ENCODE assay signal across 8 cellular contexts in the genomic region with DNA sequence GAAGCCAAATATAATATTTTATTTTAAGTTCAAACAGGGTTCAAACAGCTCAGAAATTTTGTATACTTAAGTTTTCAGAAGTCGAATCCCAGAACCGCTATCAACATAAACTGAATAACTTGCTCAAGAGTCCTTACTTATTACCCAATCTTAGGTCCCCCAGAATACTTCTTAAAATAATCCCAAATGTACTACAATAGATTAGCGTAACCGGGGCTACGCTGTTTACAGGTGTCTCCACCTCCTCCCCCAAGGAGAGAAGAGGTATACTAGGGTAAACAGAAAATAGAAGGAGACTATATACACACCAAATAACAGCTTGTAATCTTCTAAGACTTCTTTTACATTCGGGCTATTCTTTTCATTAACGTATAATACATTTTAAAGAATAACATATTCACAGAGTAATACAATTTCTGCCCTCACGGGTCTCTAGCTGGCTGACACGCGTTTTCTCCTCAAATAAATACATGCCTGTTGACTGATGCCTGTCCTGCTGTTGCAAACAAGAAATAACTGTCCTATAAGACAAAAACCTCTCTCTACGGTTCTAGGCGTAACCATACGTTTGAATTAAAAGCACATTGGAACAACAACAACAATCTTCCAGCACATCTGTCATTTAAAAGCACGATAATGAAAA. TPM values are rescaled to one million over a fixed set of nuclear protein-coding genes. Genes with fewer than 3 reads are reported as not detected.
A peak's percentile ranks its signal among the peaks of the same experiment; 100 is the strongest.
DNase-seq lines count a peak whose midpoint lies in the region; ATAC-seq, FAIRE-seq and TF ChIP-seq lines count a peak whose summit lies in the region.

No MANE protein-coding gene starts in this region.

- 0 out of 2 replicates have a peak overlapping the region, but pooled peaks have one; percentile 10 for H2AFZ ChIP-seq in H1 (ENCODE audit: low read length)

- no peak overlapping the region for H2BK15ac ChIP-seq in H1 (ENCODE audit: low read length)

- H4K8ac ChIP-seq in H1 (ENCODE audit: extremely low read depth, insufficient read depth, low read length), result no peak overlapping the region

- no peak overlapping the region for H3K18ac ChIP-seq in H1 (ENCODE audit: extremely low read depth, low read length)

- no peak overlapping the region for H3K4ac ChIP-seq in H1 (replicated peaks; ENCODE audit: insufficient read length, low read depth, low read length)

- POLR2A ChIA-PET in H1 (lab: Charles Lee; ENCODE audit: partially characterized antibody), result interaction anchor here (1.0 kb wide), 1 partner anchor 42 kb away, joined by 3 read pairs; no protein-coding TSS in a partner anchor

- H3K4me1 Mint-ChIP-seq in natural killer cell, result peaks cover 41 to 43% of the 10 kb centered on the region in 2 donors

- H3K9me3 ChIP-seq in cardiac muscle cell (ENCODE audit: low read depth), result no peaks in the 10 kb centered on the region
- no peaks in the 10 kb centered on the region for H3K9me3 ChIP-seq in H1 (ENCODE audit: insufficient read depth in 2 of 2, low read depth in 1 of 2, low read length in 1 of 2)

- H3K4me1 ChIP-seq in cardiac muscle cell (ENCODE audit: low read depth) (no peaks in the 10 kb centered on the region), H1 (replicated peaks in 1 of 4; ENCODE audit: control insufficient read depth in 3 of 4, insufficient read depth in 4 of 4, low read length in 3 of 4) (no peaks in the 10 kb centered on the region; a peak in 2 of 7 replicates)

- peak overlapping the region; percentile 96 for H3K4me3 Mint-ChIP-seq in natural killer cell

- H3K27ac ChIP-seq in cardiac muscle cell, result peak overlapping the region; percentile 92
- H3K27ac ChIP-seq in H1 (ENCODE audit: low read depth, low read length), result no peak overlapping the region

- H3K23ac ChIP-seq in H1 (ENCODE audit: insufficient read length), result no peak overlapping the region

- H2BK120ac ChIP-seq in H1 (replicated peaks; ENCODE audit: low read depth, low read length), result no peak overlapping the region

- peak overlapping the region; percentile 66 to 81 for H3K4me2 ChIP-seq in H1 (ENCODE audit: insufficient read depth in 1 of 2, low read depth in 2 of 2, low read length in 2 of 2)

- H3K4me3 ChIP-seq in cardiac muscle cell, result peak overlapping the region; percentile 89
- H3K4me3 ChIP-seq in H1 (ENCODE audit: extremely low read depth in 1 of 4, insufficient read depth in 2 of 4, low read depth in 3 of 4, low read length in 4 of 4), result peak overlapping the region; percentile 59 to 98 (median 80)

- H3K79me2 ChIP-seq in H1 (ENCODE audit: control insufficient read depth in 1 of 2, insufficient read depth in 2 of 2, low read length in 2 of 2), result no peaks in the 10 kb centered on the region

- WGBS in H1 (ENCODE audit: extremely low coverage in 1 of 2, insufficient coverage in 1 of 2, insufficient read length in 1 of 2, insufficient replicate concordance in 2 of 2, low coverage in 1 of 2, low lambda C conversion rate in 2 of 2, missing lambda C conversion rate in 1 of 2), 2 experiments, result 37% methylated on average over 14 of the region's 14 CpGs; no CpG with 5 or more reads in 1 of the 2 experiments

- H3K14ac ChIP-seq in H1 (ENCODE audit: insufficient read length), result no peak overlapping the region

- H2BK12ac ChIP-seq in H1 (ENCODE audit: low read depth, low read length), result no peak overlapping the region

- H3K79me1 ChIP-seq in H1 (ENCODE audit: low read depth, low read length), result no peaks in the 10 kb centered on the region

- no peaks in the 10 kb centered on the region for H4K20me1 ChIP-seq in H1 (replicated peaks in 1 of 2; ENCODE audit: control insufficient read depth in 1 of 2, insufficient read depth in 2 of 2, low read length in 2 of 2)

- ATAC-seq in left cardiac atrium (no peak), natural killer cell (no peak), HG02588 (IDR thresholded peaks at IDR 0.05; ENCODE audit: unreplicated experiment) (no peak)

- H3K23me2 ChIP-seq in H1 (ENCODE audit: low read depth, low read length), result peaks cover 2% of the 10 kb centered on the region

- TF ChIP-seq EP300 in H1 (IDR thresholded peaks at IDR 0.05; ENCODE audit: borderline replicate concordance in 1 of 2, low read depth in 2 of 2, low read length in 2 of 2), result no peak

- peak overlapping the region; percentile 98 to 100 for H3K27ac Mint-ChIP-seq in natural killer cell

- no peak overlapping the region for H4K91ac ChIP-seq in H1 (replicated peaks; ENCODE audit: insufficient read length, low read length)

- H3K56ac ChIP-seq in H1 (replicated peaks; ENCODE audit: insufficient read length, low read depth, low read length), result no peak overlapping the region

- FAIRE-seq in H1 (lab: Jason Lieb, UNC), result no peak

- H3K9me3 Mint-ChIP-seq in natural killer cell, result no peaks in the 10 kb centered on the region

- no peak for TF ChIP-seq POLR2A in H1 (IDR thresholded peaks at IDR 0.05; ENCODE audit: control extremely low read depth in 1 of 2, low read depth in 2 of 2, low read length in 2 of 2)

- CTCF ChIA-PET in H1 (lab: Charles Lee; ENCODE audit: partially characterized antibody), result interaction anchor here (1.2 kb wide), 2 partner anchors 11 to 72 kb away, joined by 3 to 4 read pairs; no protein-coding TSS in a partner anchor

- intact Hi-C loops in left cardiac atrium (cut with DNase I) (loop anchor here in 1 of 2 donors (1.0 kb wide), 1 partner anchor 78 kb away; the partner anchor contains the start of gene RAB11A), natural killer cell (cut with micrococcal nuclease) (loop anchor here (5.0 kb wide), 1 partner anchor 66 kb away; no protein-coding TSS in a partner anchor)

- no peaks in the 10 kb centered on the region for H3K27me3 Mint-ChIP-seq in natural killer cell (ENCODE audit: low read depth in 2 of 2)

- H2BK5ac ChIP-seq in H1 (ENCODE audit: low read depth, low read length), result no peak overlapping the region

- H4K5ac ChIP-seq in H1 (ENCODE audit: insufficient read length, low read depth, low read length), result no peak overlapping the region

- H2AK5ac ChIP-seq in H1 (ENCODE audit: low read depth, low read length), result no peak overlapping the region

- no peak overlapping the region for H2BK20ac ChIP-seq in H1 (ENCODE audit: low read length)

- H3K27me3 ChIP-seq in cardiac muscle cell (no peaks in the 10 kb centered on the region), H1 (replicated peaks in 1 of 4; ENCODE audit: control insufficient read depth in 3 of 4, extremely low read depth in 1 of 4, insufficient read depth in 3 of 4, low read length in 3 of 4) (no peaks in the 10 kb centered on the region)

- no peak for TF ChIP-seq CTCF in cardiac muscle cell (IDR thresholded peaks at IDR 0.05; ENCODE audit: low read depth, low read length)
- TF ChIP-seq CTCF in H1 (IDR thresholded peaks at IDR 0.05; ENCODE audit: control extremely low read depth in 1 of 3, insufficient read depth in 1 of 3, low read depth in 1 of 3, low read length in 3 of 3), result no peak
- TF ChIP-seq CTCF in natural killer cell (IDR thresholded peaks at IDR 0.05), result no peak

- no peak overlapping the region; a peak in 1 of 7 replicates for H3K9ac ChIP-seq in H1 (replicated peaks in 1 of 4; ENCODE audit: extremely low read depth in 1 of 4, low read depth in 3 of 4, low read length in 3 of 4)

- no peaks in the 10 kb centered on the region for H3K36me3 Mint-ChIP-seq in natural killer cell

- no peak for TF ChIP-seq RAD21 in H1 (IDR thresholded peaks at IDR 0.05 in 1 of 2, conservative IDR thresholded peaks at IDR 0.05 in 1 of 2; ENCODE audit: low read depth in 2 of 2, low read length in 2 of 2)

- peak in 1 of 2 donors; percentile 38 for DNase-seq in cardiac muscle cell (ENCODE audit: low read depth in 1 of 2, low spot score in 1 of 2)
- no peak for DNase-seq in left cardiac atrium
- peak; percentile 62 for DNase-seq in RKO (ENCODE audit: low spot score)
- no peak for DNase-seq in H1 (ENCODE audit: low read depth in 1 of 2, low spot score in 2 of 2)
- no peak for DNase-seq in natural killer cell
- no peak for DNase-seq in HK-2 (ENCODE audit: unreplicated experiment)
- DNase-seq in NCI-H1048 (lab: John Stamatoyannopoulos, UW), result no peak

- H3K36me3 ChIP-seq in cardiac muscle cell (no peaks in the 10 kb centered on the region), H1 (ENCODE audit: control insufficient read depth in 2 of 4, insufficient read depth in 4 of 4, low read length in 3 of 4) (no peaks in the 10 kb centered on the region)

TF ChIP-seq in H1, 55 proteins besides CTCF, POLR2A, EP300 and RAD21 (continues in another document):
- TF ChIP-seq SIX5 (IDR thresholded peaks at IDR 0.05; ENCODE audit: low read depth, low read length) (no peak), SP4 (IDR thresholded peaks at IDR 0.05; ENCODE audit: low read length) (no peak), KDM1A (IDR thresholded peaks at IDR 0.05; ENCODE audit: borderline replicate concordance, low read length) (no peak), KDM4A (IDR thresholded peaks at IDR 0.05; ENCODE audit: low read depth, low read length, severe bottlenecking) (no peak), TCF12 (IDR thresholded peaks at IDR 0.05; ENCODE audit: low read depth, low read length) (no peak), MAFK (IDR thresholded peaks at IDR 0.05; ENCODE audit: low read depth, low read length) (no peak), NRF1 (IDR thresholded peaks at IDR 0.05; ENCODE audit: low read depth, low read length) (no peak), CREB1 (IDR thresholded peaks at IDR 0.05) (no peak), RFX5 (IDR thresholded peaks at IDR 0.05; ENCODE audit: borderline replicate concordance, low read depth, low read length) (no peak), TBP (IDR thresholded peaks at IDR 0.05; ENCODE audit: low read depth, low read length) (no peak), EZH2 (IDR thresholded peaks at IDR 0.05; ENCODE audit: low read depth, low read length, severe bottlenecking) (no peak), RXRA (IDR thresholded peaks at IDR 0.05; ENCODE audit: insufficient read depth, low read depth, low read length) (no peak)

RNA-seq across cellular contexts. Expression of gene DENND4A, which starts 1.3 kb away (rescaled TPM):
- total RNA-seq in cardiac muscle cell, result 4.7 and 7.7 TPM in 2 replicates
- polyA plus RNA-seq in cardiac muscle cell, result 3.5 and 7.4 TPM in 2 replicates
- total RNA-seq in left cardiac atrium, result 10 to 100 TPM; 18.1 to 22.9 TPM
- total RNA-seq in H1 (2021; fragmentation: NEBNext Ultra II Directional; extraction: Animal tissue kit (Norgen Biotek cat#: 25700)), result 4.7 and 6.1 TPM in 2 replicates
- polyA plus RNA-seq in H1 (2011; rRNA removed), result 0.86 and 1.3 TPM in 2 replicates
- polyA plus RNA-seq in H1 (2011; cell fraction: cytosol; rRNA removed), result 1.5 TPM
- 1.3 TPM for polyA plus RNA-seq in H1 (2011; cell fraction: nucleus; rRNA removed)
- polyA plus RNA-seq in H1 (2012, experiment 1 of 2), result 1.3 to 3.0 TPM (median 1.9 TPM) in 4 replicates
- 0.07 TPM for polyA plus RNA-seq in H1 (2012, experiment 2 of 2)
- polyA plus RNA-seq in H1 (2013, experiment 1 of 2), result 3.0 TPM
- polyA plus RNA-seq in H1 (2013, experiment 2 of 2), result 2.7 TPM
- 8.1 and 11.8 TPM in 2 replicates for polyA minus RNA-seq in H1 (2011; rRNA and poly(A)+ RNA removed)
- 3.9 TPM for polyA minus RNA-seq in H1 (2011; cell fraction: cytosol; rRNA and poly(A)+ RNA removed)
- 16.4 TPM for polyA minus RNA-seq in H1 (2011; cell fraction: nucleus; rRNA and poly(A)+ RNA removed)
- total RNA-seq in natural killer cell, result 10 to 100 TPM; 65.8 to 84.6 (median 66.1) TPM
